In the genomic region with DNA sequence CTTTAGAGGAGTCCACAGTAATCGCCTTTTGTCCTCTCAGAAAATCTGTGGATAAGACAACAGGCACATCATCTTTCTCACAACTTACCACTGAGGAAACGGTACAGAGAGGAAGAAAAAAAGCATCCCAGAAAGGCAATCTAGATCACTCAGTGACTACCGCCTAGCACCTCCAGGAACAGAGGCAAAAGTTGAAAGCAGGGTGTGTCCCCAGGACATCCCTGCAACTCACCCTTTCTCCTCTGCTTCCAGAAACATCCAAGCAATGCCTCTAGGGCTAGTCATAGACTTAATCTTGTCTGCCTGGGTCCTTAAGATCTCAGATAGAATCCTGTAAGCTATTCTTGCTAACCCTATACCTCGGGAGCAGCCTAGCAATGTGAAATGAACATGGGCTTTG, we compare ENCODE assay signal across 14 cellular contexts. TPM values are rescaled to one million over a fixed set of nuclear protein-coding genes. Genes with fewer than 3 reads are reported as not detected.
DNase-seq lines count a peak whose midpoint lies in the region; ATAC-seq and TF ChIP-seq lines count a peak whose summit lies in the region.
"Had no signal": no experiment of that assay in that cellular context is flagged by ENCODE, and none has a peak within 500 bp of the region (broad histone marks: within the 10 kb centered on the region; RNA-seq: fewer than 3 reads in every experiment).

No MANE protein-coding gene starts in this region.

- H3K27me3 ChIP-seq in esophagus muscularis mucosa, result no peaks in the 10 kb centered on the region
- H3K27me3 ChIP-seq: right atrium auricular region, upper lobe of left lung had no signal

- no peak overlapping the region for H3K4me3 ChIP-seq in esophagus muscularis mucosa
- H3K4me3 ChIP-seq: right atrium auricular region, upper lobe of left lung had no signal

- H3K36me3 Mint-ChIP-seq in activated CD8-positive, alpha-beta memory T cell treated with anti-CD3 and anti-CD28 coated beads, Interleukin-2, amount 10 ng/mL, durations not matched to agents 7 days and 5 days, result peaks cover 6% of the 10 kb centered on the region
- H3K36me3 Mint-ChIP-seq: immature natural killer cell had no signal

- peaks cover 0 to 7% (median 4%) of the 10 kb centered on the region in 4 donors for H3K4me1 ChIP-seq in esophagus muscularis mucosa

- TF ChIP-seq CTCF in VCaP (conservative IDR thresholded peaks at IDR 0.05) (no peak), esophagus muscularis mucosa (IDR thresholded peaks at IDR 0.05) (no peak)

- intact Hi-C loops in esophagus muscularis mucosa (cut with DNase I), result no loop called here

- WGBS in esophagus muscularis mucosa, result 82% methylated on average over 4 of the region's 4 CpGs

- peaks cover 63% of the 10 kb centered on the region for H3K4me1 Mint-ChIP-seq in activated CD8-positive, alpha-beta memory T cell treated with anti-CD3 and anti-CD28 coated beads, Interleukin-2, amount 10 ng/mL, durations not matched to agents 7 days and 5 days
- H3K4me1 Mint-ChIP-seq in stimulated activated naive CD8-positive, alpha-beta T cell treated with anti-CD3 and anti-CD28 coated beads, Interleukin-15, amount 100 ng/mL, for 72 hours, result peaks cover 79% of the 10 kb centered on the region

- TF ChIP-seq EP300 in esophagus muscularis mucosa (IDR thresholded peaks at IDR 0.05), result no peak

- H3K36me3 ChIP-seq in esophagus muscularis mucosa, result no peaks in the 10 kb centered on the region
- H3K36me3 ChIP-seq: right atrium auricular region, upper lobe of left lung had no signal

- H3K9me3 ChIP-seq in esophagus muscularis mucosa, result no peaks in the 10 kb centered on the region
- H3K9me3 ChIP-seq: right atrium auricular region, upper lobe of left lung had no signal

- peak; percentile 11 for ATAC-seq in activated CD8-positive, alpha-beta memory T cell treated with anti-CD3 and anti-CD28 coated beads, Interleukin-2, amount 10 ng/mL, durations not matched to agents 7 days and 5 days
- no peak for ATAC-seq in stimulated activated naive CD8-positive, alpha-beta T cell treated with anti-CD3 and anti-CD28 coated beads, Interleukin-15, amount 100 ng/mL, for 72 hours
- ATAC-seq in HG03457 (IDR thresholded peaks at IDR 0.05; ENCODE audit: unreplicated experiment), result no peak
- ATAC-seq: Right ventricle myocardium inferior had no signal

- H3K9me3 Mint-ChIP-seq in activated CD8-positive, alpha-beta memory T cell treated with anti-CD3 and anti-CD28 coated beads, Interleukin-2, amount 10 ng/mL, durations not matched to agents 7 days and 5 days (ENCODE audit: low read depth), result no peaks in the 10 kb centered on the region
- peaks cover 4 to 14% of the 10 kb centered on the region in 2 donors for H3K9me3 Mint-ChIP-seq in stimulated activated naive CD8-positive, alpha-beta T cell treated with anti-CD3 and anti-CD28 coated beads, Interleukin-15, amount 100 ng/mL, for 72 hours

- no peak for DNase-seq in activated CD8-positive, alpha-beta memory T cell treated with anti-CD3 and anti-CD28 coated beads, Interleukin-2, amount 10 ng/mL, durations not matched to agents 7 days and 5 days
- no peak for DNase-seq in activated CD8-positive, alpha-beta memory T cell treated with anti-CD3 and anti-CD28 coated beads, Interleukin-2, amount 50 U/mL, for 48 hours
- DNase-seq in esophagus muscularis mucosa (ENCODE audit: extremely low spot score) (peak; percentile 72), NCI-H2081 treated with DMSO at 0.1 percent for 48 hours (lab: John Stamatoyannopoulos, UW) (no peak)
- DNase-seq in stimulated activated naive CD8-positive, alpha-beta T cell treated with anti-CD3 and anti-CD28 coated beads, Interleukin-15, amount 100 ng/mL, for 72 hours, result no peak
- DNase-seq in stimulated activated CD4-positive, alpha-beta T cell treated with anti-CD3 and anti-CD28 coated beads, Interleukin-2, amount 100 ng/mL, for 48 hours, result no peak
- DNase-seq: DMS153, immature natural killer cell had no signal

- CTCF ChIA-PET in activated CD8-positive, alpha-beta memory T cell treated with anti-CD3 and anti-CD28 coated beads, Interleukin-2, amount 10 ng/mL, durations not matched to agents 7 days and 5 days (lab: Charles Lee), result interaction anchor here (0.7 to 2.2 kb wide), 6 partner anchors 12 to 79 kb away, joined by 3 to 5 read pairs (median 4); no protein-coding TSS in a partner anchor

- no peak for TF ChIP-seq POLR2A in esophagus muscularis mucosa (IDR thresholded peaks at IDR 0.05; ENCODE audit: low read depth)

- peak overlapping the region; percentile 58 for H3K27ac Mint-ChIP-seq in activated CD8-positive, alpha-beta memory T cell treated with anti-CD3 and anti-CD28 coated beads, Interleukin-2, amount 10 ng/mL, durations not matched to agents 7 days and 5 days
- H3K27ac Mint-ChIP-seq in stimulated activated naive CD8-positive, alpha-beta T cell treated with anti-CD3 and anti-CD28 coated beads, Interleukin-15, amount 100 ng/mL, for 72 hours, result peak overlapping the region; percentile 51 to 89
- H3K27ac Mint-ChIP-seq: activated T-helper 2 cell treated with anti-CD3 and anti-CD28 coated beads, Interferon-gamma antibody, Interleukin-2, Interleukin-4, amounts not matched to agents 10 μg/mL and 5 μg/mL and 100 μg/mL, durations not matched to agents 14 hours and 24 hours and 36 hours had no signal

- no peaks in the 10 kb centered on the region for H3K27me3 Mint-ChIP-seq in activated CD8-positive, alpha-beta memory T cell treated with anti-CD3 and anti-CD28 coated beads, Interleukin-2, amount 10 ng/mL, durations not matched to agents 7 days and 5 days
- H3K27me3 Mint-ChIP-seq in stimulated activated naive CD8-positive, alpha-beta T cell treated with anti-CD3 and anti-CD28 coated beads, Interleukin-15, amount 100 ng/mL, for 72 hours, result no peaks in the 10 kb centered on the region

- peak overlapping the region; percentile 10 for H3K4me3 Mint-ChIP-seq in activated CD8-positive, alpha-beta memory T cell treated with anti-CD3 and anti-CD28 coated beads, Interleukin-2, amount 10 ng/mL, durations not matched to agents 7 days and 5 days
- H3K4me3 Mint-ChIP-seq in stimulated activated naive CD8-positive, alpha-beta T cell treated with anti-CD3 and anti-CD28 coated beads, Interleukin-15, amount 100 ng/mL, for 72 hours, result peak overlapping the region; percentile 78 to 82
- H3K4me3 Mint-ChIP-seq: immature natural killer cell had no signal

- peak overlapping the region; percentile 85 for H3K27ac ChIP-seq in VCaP
- H3K27ac ChIP-seq in esophagus muscularis mucosa (replicated peaks in 1 of 4), result no peak overlapping the region
- H3K27ac ChIP-seq: right atrium auricular region, upper lobe of left lung had no signal

RNA-seq across cellular contexts. Expression of a gene that starts 18.8 kb away (rescaled TPM):
- 100 to 1,000 TPM in 1 of 2 experiments, 10 to 100 TPM in 1; 74.0 to 115 TPM for total RNA-seq in activated CD8-positive, alpha-beta memory T cell treated with anti-CD3 and anti-CD28 coated beads, Interleukin-2, amount 10 ng/mL, durations not matched to agents 7 days and 5 days
- 10 to 100 TPM; 65.6 to 97.7 (median 78.3) TPM for total RNA-seq in esophagus muscularis mucosa
